ENCODE assay signal across 1 cellular context in the genomic region with DNA sequence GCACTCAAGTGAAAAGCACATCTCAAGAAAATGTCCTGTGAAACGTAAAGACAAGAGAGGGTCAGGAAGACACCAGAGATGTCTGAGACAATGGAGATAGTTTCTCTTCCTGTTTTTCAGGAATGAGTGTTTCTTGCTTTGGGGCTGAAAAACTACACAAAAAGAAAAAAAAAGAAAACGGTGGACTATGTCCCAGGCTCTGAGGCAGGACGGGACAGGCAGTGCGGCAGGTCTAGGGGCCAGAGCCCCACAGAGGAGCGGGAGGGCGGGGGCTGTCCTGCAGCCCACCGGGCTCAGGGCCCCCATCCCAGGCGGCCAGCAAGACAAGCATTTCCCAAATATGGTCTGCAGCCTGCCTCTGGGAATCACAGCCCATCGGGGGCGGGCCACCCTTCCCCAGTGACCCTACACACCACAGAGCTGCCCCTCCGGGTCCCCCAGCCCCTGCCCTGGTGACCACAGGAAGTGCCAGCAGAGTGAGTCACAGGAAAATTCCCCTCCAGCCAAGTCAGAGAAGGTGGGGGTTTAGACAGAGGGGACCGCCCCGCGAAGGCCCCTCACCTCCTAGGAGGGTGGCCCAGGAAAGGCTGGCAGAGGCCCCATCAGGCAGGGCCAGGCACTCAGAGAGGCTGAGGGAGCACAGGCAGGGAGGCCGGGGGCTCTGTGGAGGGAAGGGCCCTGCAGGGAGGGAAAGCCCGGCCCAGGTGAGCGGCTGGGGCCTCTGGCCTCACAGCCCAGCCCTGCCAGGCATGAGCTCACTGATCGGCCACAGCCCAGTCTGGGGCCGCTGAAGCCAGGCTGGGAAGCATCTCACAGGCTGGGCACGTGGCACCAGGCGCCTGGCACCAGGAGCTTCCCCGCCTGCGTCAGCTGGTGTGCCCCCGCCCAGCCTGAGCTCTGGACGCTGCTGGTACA.
TF ChIP-seq lines count a peak whose summit lies in the region.

No MANE protein-coding gene starts in this region.

TF ChIP-seq in HepG2, 621 proteins besides CTCF, POLR2A, EP300 and RAD21 (continued from another document and continues in another):
- TF ChIP-seq, protein P1, sequence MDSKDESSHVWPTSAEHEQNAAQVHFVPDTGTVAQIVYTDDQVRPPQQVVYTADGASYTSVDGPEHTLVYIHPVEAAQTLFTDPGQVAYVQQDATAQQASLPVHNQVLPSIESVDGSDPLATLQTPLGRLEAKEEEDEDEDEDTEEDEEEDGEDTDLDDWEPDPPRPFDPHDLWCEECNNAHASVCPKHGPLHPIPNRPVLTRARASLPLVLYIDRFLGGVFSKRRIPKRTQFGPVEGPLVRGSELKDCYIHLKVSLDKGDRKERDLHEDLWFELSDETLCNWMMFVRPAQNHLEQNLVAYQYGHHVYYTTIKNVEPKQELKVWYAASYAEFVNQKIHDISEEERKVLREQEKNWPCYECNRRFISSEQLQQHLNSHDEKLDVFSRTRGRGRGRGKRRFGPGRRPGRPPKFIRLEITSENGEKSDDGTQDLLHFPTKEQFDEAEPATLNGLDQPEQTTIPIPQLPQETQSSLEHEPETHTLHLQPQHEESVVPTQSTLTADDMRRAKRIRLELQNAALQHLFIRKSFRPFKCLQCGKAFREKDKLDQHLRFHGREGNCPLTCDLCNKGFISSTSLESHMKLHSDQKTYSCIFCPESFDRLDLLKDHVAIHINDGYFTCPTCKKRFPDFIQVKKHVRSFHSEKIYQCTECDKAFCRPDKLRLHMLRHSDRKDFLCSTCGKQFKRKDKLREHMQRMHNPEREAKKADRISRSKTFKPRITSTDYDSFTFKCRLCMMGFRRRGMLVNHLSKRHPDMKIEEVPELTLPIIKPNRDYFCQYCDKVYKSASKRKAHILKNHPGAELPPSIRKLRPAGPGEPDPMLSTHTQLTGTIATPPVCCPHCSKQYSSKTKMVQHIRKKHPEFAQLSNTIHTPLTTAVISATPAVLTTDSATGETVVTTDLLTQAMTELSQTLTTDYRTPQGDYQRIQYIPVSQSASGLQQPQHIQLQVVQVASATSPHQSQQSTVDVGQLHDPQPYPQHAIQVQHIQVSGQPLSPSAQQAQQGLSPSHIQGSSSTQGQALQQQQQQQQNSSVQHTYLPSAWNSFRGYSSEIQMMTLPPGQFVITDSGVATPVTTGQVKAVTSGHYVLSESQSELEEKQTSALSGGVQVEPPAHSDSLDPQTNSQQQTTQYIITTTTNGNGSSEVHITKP (CRISPR knock-in tag; IDR thresholded peaks at IDR 0.05; ENCODE audit: low read depth): peak; percentile 80; the same call in 1 of the 2 replicates
- TF ChIP-seq NCOA5 (CRISPR knock-in tag; IDR thresholded peaks at IDR 0.05) (no peak), SIN3A (IDR thresholded peaks at IDR 0.05; ENCODE audit: borderline replicate concordance, low read depth, low read length) (peak; percentile 78; the same call in 1 of the 2 replicates), TSC22D2 (CRISPR knock-in tag; IDR thresholded peaks at IDR 0.05; ENCODE audit: borderline replicate concordance) (peak; percentile 23; the same call in 1 of the 2 replicates), ZNF788 (CRISPR knock-in tag; IDR thresholded peaks at IDR 0.05; ENCODE audit: borderline replicate concordance) (peak; percentile 88; the same call in 1 of the 2 replicates), SCMH1 (CRISPR knock-in tag; IDR thresholded peaks at IDR 0.05; ENCODE audit: borderline replicate concordance) (no peak), MTA3 (CRISPR knock-in tag; IDR thresholded peaks at IDR 0.05) (no peak), PAWR (CRISPR knock-in tag; IDR thresholded peaks at IDR 0.05; ENCODE audit: borderline replicate concordance) (0 out of 2 replicates have a peak, but pooled peaks have one; percentile 20), LCORL (IDR thresholded peaks at IDR 0.05) (no peak; the same call in 1 of the 2 replicates), LCORL (CRISPR knock-in tag; IDR thresholded peaks at IDR 0.05) (peak; percentile 99), JARID2 (CRISPR knock-in tag; IDR thresholded peaks at IDR 0.05; ENCODE audit: insufficient replicate concordance) (no peak), ZNF124 (CRISPR knock-in tag; IDR thresholded peaks at IDR 0.05) (no peak; the same call in 1 of the 2 replicates), GTF3A (CRISPR knock-in tag; conservative IDR thresholded peaks at IDR 0.05) (peak; percentile 78; the same call in 1 of the 2 replicates), ZNF264 (CRISPR knock-in tag; IDR thresholded peaks at IDR 0.05) (peak; percentile 91; the same call in 1 of the 2 replicates), PHF5A (CRISPR knock-in tag; IDR thresholded peaks at IDR 0.05; ENCODE audit: low read depth, unreplicated experiment) (peak; percentile 97), NPAS2 (CRISPR knock-in tag; IDR thresholded peaks at IDR 0.05; ENCODE audit: borderline replicate concordance) (no peak), KDM3A (CRISPR knock-in tag; IDR thresholded peaks at IDR 0.05; ENCODE audit: low read depth) (peak; percentile 98), NR2F1 (CRISPR knock-in tag; IDR thresholded peaks at IDR 0.05) (peak; percentile 88 to 94), MZF1 (CRISPR knock-in tag; IDR thresholded peaks at IDR 0.05; ENCODE audit: borderline replicate concordance) (no peak; the same call in 1 of the 2 replicates), FOXK2 (IDR thresholded peaks at IDR 0.05) (no peak), KDM6A (CRISPR knock-in tag; IDR thresholded peaks at IDR 0.05; ENCODE audit: low read depth) (peak; percentile 94), STAT5B (CRISPR knock-in tag; IDR thresholded peaks at IDR 0.05) (no peak), ZFYVE20 (CRISPR knock-in tag; IDR thresholded peaks at IDR 0.05; ENCODE audit: borderline replicate concordance, low read depth) (no peak), SRSF9 (IDR thresholded peaks at IDR 0.05; ENCODE audit: borderline replicate concordance, insufficient read depth, low read depth, low read length, poor library complexity, severe bottlenecking) (no peak), HHEX (CRISPR knock-in tag; IDR thresholded peaks at IDR 0.05) (no peak), ZNF292 (CRISPR knock-in tag; IDR thresholded peaks at IDR 0.05; ENCODE audit: borderline replicate concordance, low read depth) (peak; percentile 96), ZNF44 (CRISPR knock-in tag; IDR thresholded peaks at IDR 0.05) (peak; percentile 89; the same call in 1 of the 2 replicates), ARNT2 (CRISPR knock-in tag; IDR thresholded peaks at IDR 0.05; ENCODE audit: low read depth) (peak; percentile 95), IKZF4 (CRISPR knock-in tag; IDR thresholded peaks at IDR 0.05; ENCODE audit: borderline replicate concordance, low read depth, not compliant biosample characterization) (peak; percentile 63), ZFX (CRISPR knock-in tag; IDR thresholded peaks at IDR 0.05; ENCODE audit: low read depth) (peak; percentile 97), HNF4G (IDR thresholded peaks at IDR 0.05; ENCODE audit: borderline replicate concordance, low read depth, low read length) (peak; percentile 63), HNF4G (CRISPR knock-in tag; IDR thresholded peaks at IDR 0.05; ENCODE audit: borderline replicate concordance, low read depth) (no peak; the same call in 1 of the 2 replicates), JUNB (CRISPR knock-in tag; IDR thresholded peaks at IDR 0.05; ENCODE audit: borderline replicate concordance) (peak; percentile 99; the same call in 1 of the 2 replicates), SALL2 (CRISPR knock-in tag; IDR thresholded peaks at IDR 0.05) (peak; percentile 94; the same call in 1 of the 2 replicates), ZNF781 (CRISPR knock-in tag; IDR thresholded peaks at IDR 0.05; ENCODE audit: borderline replicate concordance, not compliant biosample characterization) (no peak)
- TF ChIP-seq, protein P2, sequence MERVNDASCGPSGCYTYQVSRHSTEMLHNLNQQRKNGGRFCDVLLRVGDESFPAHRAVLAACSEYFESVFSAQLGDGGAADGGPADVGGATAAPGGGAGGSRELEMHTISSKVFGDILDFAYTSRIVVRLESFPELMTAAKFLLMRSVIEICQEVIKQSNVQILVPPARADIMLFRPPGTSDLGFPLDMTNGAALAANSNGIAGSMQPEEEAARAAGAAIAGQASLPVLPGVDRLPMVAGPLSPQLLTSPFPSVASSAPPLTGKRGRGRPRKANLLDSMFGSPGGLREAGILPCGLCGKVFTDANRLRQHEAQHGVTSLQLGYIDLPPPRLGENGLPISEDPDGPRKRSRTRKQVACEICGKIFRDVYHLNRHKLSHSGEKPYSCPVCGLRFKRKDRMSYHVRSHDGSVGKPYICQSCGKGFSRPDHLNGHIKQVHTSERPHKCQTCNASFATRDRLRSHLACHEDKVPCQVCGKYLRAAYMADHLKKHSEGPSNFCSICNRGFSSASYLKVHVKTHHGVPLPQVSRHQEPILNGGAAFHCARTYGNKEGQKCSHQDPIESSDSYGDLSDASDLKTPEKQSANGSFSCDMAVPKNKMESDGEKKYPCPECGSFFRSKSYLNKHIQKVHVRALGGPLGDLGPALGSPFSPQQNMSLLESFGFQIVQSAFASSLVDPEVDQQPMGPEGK (CRISPR knock-in tag; IDR thresholded peaks at IDR 0.05): peak; percentile 99
- TF ChIP-seq, protein P3, sequence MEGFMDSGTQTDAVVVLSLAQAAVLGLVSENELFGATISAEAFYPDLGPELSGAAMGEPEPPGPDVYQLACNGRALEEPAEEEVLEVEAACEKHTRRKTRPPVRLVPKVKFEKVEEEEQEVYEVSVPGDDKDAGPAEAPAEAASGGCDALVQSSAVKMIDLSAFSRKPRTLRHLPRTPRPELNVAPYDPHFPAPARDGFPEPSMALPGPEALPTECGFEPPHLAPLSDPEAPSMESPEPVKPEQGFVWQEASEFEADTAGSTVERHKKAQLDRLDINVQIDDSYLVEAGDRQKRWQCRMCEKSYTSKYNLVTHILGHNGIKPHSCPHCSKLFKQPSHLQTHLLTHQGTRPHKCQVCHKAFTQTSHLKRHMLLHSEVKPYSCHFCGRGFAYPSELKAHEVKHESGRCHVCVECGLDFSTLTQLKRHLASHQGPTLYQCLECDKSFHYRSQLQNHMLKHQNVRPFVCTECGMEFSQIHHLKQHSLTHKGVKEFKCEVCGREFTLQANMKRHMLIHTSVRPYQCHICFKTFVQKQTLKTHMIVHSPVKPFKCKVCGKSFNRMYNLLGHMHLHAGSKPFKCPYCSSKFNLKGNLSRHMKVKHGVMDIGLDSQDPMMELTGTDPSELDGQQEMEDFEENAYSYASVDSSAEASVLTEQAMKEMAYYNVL (CRISPR knock-in tag; IDR thresholded peaks at IDR 0.05; ENCODE audit: borderline replicate concordance): no peak; the same call in none of the 2 replicates
- TF ChIP-seq, protein P4, sequence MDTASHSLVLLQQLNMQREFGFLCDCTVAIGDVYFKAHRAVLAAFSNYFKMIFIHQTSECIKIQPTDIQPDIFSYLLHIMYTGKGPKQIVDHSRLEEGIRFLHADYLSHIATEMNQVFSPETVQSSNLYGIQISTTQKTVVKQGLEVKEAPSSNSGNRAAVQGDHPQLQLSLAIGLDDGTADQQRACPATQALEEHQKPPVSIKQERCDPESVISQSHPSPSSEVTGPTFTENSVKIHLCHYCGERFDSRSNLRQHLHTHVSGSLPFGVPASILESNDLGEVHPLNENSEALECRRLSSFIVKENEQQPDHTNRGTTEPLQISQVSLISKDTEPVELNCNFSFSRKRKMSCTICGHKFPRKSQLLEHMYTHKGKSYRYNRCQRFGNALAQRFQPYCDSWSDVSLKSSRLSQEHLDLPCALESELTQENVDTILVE (CRISPR knock-in tag; IDR thresholded peaks at IDR 0.05): peak; percentile 79
- TF ChIP-seq, protein P5, sequence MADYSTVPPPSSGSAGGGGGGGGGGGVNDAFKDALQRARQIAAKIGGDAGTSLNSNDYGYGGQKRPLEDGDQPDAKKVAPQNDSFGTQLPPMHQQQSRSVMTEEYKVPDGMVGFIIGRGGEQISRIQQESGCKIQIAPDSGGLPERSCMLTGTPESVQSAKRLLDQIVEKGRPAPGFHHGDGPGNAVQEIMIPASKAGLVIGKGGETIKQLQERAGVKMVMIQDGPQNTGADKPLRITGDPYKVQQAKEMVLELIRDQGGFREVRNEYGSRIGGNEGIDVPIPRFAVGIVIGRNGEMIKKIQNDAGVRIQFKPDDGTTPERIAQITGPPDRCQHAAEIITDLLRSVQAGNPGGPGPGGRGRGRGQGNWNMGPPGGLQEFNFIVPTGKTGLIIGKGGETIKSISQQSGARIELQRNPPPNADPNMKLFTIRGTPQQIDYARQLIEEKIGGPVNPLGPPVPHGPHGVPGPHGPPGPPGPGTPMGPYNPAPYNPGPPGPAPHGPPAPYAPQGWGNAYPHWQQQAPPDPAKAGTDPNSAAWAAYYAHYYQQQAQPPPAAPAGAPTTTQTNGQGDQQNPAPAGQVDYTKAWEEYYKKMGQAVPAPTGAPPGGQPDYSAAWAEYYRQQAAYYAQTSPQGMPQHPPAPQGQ (CRISPR knock-in tag; IDR thresholded peaks at IDR 0.05; ENCODE audit: borderline replicate concordance): no peak; the same call in 1 of the 2 replicates
- TF ChIP-seq, protein P6, sequence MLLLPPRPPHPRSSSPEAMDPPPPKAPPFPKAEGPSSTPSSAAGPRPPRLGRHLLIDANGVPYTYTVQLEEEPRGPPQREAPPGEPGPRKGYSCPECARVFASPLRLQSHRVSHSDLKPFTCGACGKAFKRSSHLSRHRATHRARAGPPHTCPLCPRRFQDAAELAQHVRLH (CRISPR knock-in tag; IDR thresholded peaks at IDR 0.05; ENCODE audit: borderline replicate concordance, low read depth): peak; percentile 91; the same call in 1 of the 2 replicates
- TF ChIP-seq, protein P7, sequence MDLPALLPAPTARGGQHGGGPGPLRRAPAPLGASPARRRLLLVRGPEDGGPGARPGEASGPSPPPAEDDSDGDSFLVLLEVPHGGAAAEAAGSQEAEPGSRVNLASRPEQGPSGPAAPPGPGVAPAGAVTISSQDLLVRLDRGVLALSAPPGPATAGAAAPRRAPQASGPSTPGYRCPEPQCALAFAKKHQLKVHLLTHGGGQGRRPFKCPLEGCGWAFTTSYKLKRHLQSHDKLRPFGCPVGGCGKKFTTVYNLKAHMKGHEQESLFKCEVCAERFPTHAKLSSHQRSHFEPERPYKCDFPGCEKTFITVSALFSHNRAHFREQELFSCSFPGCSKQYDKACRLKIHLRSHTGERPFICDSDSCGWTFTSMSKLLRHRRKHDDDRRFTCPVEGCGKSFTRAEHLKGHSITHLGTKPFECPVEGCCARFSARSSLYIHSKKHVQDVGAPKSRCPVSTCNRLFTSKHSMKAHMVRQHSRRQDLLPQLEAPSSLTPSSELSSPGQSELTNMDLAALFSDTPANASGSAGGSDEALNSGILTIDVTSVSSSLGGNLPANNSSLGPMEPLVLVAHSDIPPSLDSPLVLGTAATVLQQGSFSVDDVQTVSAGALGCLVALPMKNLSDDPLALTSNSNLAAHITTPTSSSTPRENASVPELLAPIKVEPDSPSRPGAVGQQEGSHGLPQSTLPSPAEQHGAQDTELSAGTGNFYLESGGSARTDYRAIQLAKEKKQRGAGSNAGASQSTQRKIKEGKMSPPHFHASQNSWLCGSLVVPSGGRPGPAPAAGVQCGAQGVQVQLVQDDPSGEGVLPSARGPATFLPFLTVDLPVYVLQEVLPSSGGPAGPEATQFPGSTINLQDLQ (CRISPR knock-in tag; IDR thresholded peaks at IDR 0.05): no peak
- TF ChIP-seq, protein P8, sequence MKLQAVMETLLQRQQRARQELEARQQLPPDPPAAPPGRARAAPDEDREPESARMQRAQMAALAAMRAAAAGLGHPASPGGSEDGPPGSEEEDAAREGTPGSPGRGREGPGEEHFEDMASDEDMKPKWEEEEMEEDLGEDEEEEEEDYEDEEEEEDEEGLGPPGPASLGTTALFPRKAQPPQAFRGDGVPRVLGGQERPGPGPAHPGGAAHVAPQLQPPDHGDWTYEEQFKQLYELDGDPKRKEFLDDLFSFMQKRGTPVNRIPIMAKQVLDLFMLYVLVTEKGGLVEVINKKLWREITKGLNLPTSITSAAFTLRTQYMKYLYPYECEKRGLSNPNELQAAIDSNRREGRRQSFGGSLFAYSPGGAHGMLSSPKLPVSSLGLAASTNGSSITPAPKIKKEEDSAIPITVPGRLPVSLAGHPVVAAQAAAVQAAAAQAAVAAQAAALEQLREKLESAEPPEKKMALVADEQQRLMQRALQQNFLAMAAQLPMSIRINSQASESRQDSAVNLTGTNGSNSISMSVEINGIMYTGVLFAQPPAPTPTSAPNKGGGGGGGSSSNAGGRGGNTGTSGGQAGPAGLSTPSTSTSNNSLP (IDR thresholded peaks at IDR 0.05; ENCODE audit: low read depth, low read length): peak; percentile 39; the same call in 1 of the 2 replicates
